Comparison of ENCODE assay signal across 9 cellular contexts in genomic region chr6:71250050-71250689, GRCh38. TPM values are rescaled to one million over a fixed set of nuclear protein-coding genes. Genes with fewer than 3 reads are reported as not detected.
DNase-seq lines count a peak whose midpoint lies in the region; ATAC-seq, FAIRE-seq and TF ChIP-seq lines count a peak whose summit lies in the region.
"Had no signal": no experiment of that assay in that cellular context is flagged by ENCODE, and none has a peak within 500 bp of the region (broad histone marks: within the 10 kb centered on the region; RNA-seq: fewer than 3 reads in every experiment).

No MANE protein-coding gene starts in this region.

- H3K4me2 ChIP-seq in hepatocyte, result no peak overlapping the region

- TF ChIP-seq POLR2A in GM12892 (IDR thresholded peaks at IDR 0.05; ENCODE audit: low read depth, low read length), result no peak

- FAIRE-seq in GM12892 (lab: Jason Lieb, UNC), result no peak

- H3K36me3 ChIP-seq in hepatocyte (replicated peaks; ENCODE audit: insufficient read depth, low read depth) (no peaks in the 10 kb centered on the region), subcutaneous abdominal adipose tissue (ENCODE audit: control insufficient read depth in 5 of 5, insufficient read depth in 5 of 5, low read length in 5 of 5) (no peaks in the 10 kb centered on the region)

- H3K27me3 ChIP-seq in hepatocyte (no peaks in the 10 kb centered on the region), subcutaneous abdominal adipose tissue (ENCODE audit: control insufficient read depth in 5 of 5, insufficient read depth in 4 of 5, low read length in 5 of 5) (no peaks in the 10 kb centered on the region)

- H2AFZ ChIP-seq in hepatocyte, result no peak overlapping the region

- 71% methylated on average over 4 of the region's 4 CpGs for WGBS in hepatocyte (ENCODE audit: low lambda C conversion rate, missing lambda C conversion rate)

- no peaks in the 10 kb centered on the region for H3K4me1 ChIP-seq in hepatocyte (ENCODE audit: insufficient read depth)
- H3K4me1 ChIP-seq in subcutaneous abdominal adipose tissue (ENCODE audit: control insufficient read depth in 5 of 5, insufficient read depth in 5 of 5, low read length in 5 of 5), result peaks cover 0 to 47% (median 25%) of the 10 kb centered on the region in 5 donors

- in situ Hi-C loops in GM13977 (cut with MboI; ENCODE audit: low pct_unique_long_range_greater_than_20kb, low sequenced_read_pairs, unreplicated experiment), result no loop called here

- TF ChIP-seq CTCF in hepatocyte (IDR thresholded peaks at IDR 0.05; ENCODE audit: poor library complexity) (no peak), GM13977 (IDR thresholded peaks at IDR 0.05; ENCODE audit: extremely low read depth, insufficient read depth, missing control alignments) (no peak)

- H4K20me1 ChIP-seq in hepatocyte (ENCODE audit: insufficient read depth, poor library complexity, severe bottlenecking), result no peaks in the 10 kb centered on the region

- H3K4me3 ChIP-seq in hepatocyte (no peak overlapping the region), subcutaneous abdominal adipose tissue (ENCODE audit: low read depth in 1 of 5, low read length in 5 of 5) (no peak overlapping the region)

- peak overlapping the region in 1 of 5 donors; percentile 8 for H3K9ac ChIP-seq in subcutaneous abdominal adipose tissue (ENCODE audit: low read length in 5 of 5)

- H3K79me2 ChIP-seq in hepatocyte, result no peaks in the 10 kb centered on the region

- H3K9me3 ChIP-seq in hepatocyte (ENCODE audit: low read depth) (no peaks in the 10 kb centered on the region), subcutaneous abdominal adipose tissue (ENCODE audit: control insufficient read depth in 5 of 5, low read length in 5 of 5) (peaks cover 0 to 6% (median 3%) of the 10 kb centered on the region in 5 donors)

- no peak for ATAC-seq in HG03095 (IDR thresholded peaks at IDR 0.05; ENCODE audit: unreplicated experiment)

- DNase-seq in HS-5 (ENCODE audit: low read depth) (peak; percentile 85), amniotic stem cell (lab: John Stamatoyannopoulos, UW) (peak; percentile 37), hepatocyte (ENCODE audit: low spot score) (no peak), GM13977 (ENCODE audit: low spot score) (no peak), GM12892 (ENCODE audit: insufficient read length) (no peak), hippocampal formation (lab: John Stamatoyannopoulos, UW) (no peak)
- DNase-seq: NCI-H187 treated with DMSO at 0.1 percent for 48 hours had no signal

- no peaks in the 10 kb centered on the region for H3K9me2 ChIP-seq in hepatocyte (replicated peaks; ENCODE audit: insufficient read depth)

- peak overlapping the region; percentile 32 for H3K27ac ChIP-seq in hepatocyte
- H3K27ac ChIP-seq in subcutaneous abdominal adipose tissue (ENCODE audit: low read depth, low read length), result peak overlapping the region; percentile 62

RNA-seq across cellular contexts. Expression of gene OGFRL1, which starts 38.4 kb away (rescaled TPM):
- total RNA-seq in hepatocyte, result 67.1 and 83.8 TPM in 2 replicates
- polyA plus RNA-seq in hepatocyte, result 40.7 and 41.7 TPM in 2 replicates
- polyA plus RNA-seq in GM12892 (2012; ENCODE audit: missing spikeins), result 1.8 TPM

Comparison
In these comparisons a context has a peak if more than half of its experiments do, and no peak if none do; other contexts are left out.
1. DNase-seq: peak in HS-5 (single experiment) and amniotic stem cell (single experiment); none in hepatocyte (single experiment), GM13977 (single experiment), GM12892 (single experiment) and hippocampal formation (0 of 2).